Comparison of ENCODE assay signal across 10 cellular contexts in genomic region chr1:23854568-23854967, GRCh38. TPM values are rescaled to one million over a fixed set of nuclear protein-coding genes. Genes with fewer than 3 reads are reported as not detected.
DNase-seq lines count a peak whose midpoint lies in the region; ATAC-seq and TF ChIP-seq lines count a peak whose summit lies in the region.
"Had no signal": no experiment of that assay in that cellular context is flagged by ENCODE, and none has a peak within 500 bp of the region (broad histone marks: within the 10 kb centered on the region; RNA-seq: fewer than 3 reads in every experiment).

No MANE protein-coding gene starts in this region.

- no peak overlapping the region for H3K4me3 ChIP-seq in PC-9
- H3K4me3 ChIP-seq in tibial nerve, result no peak overlapping the region

- no peak overlapping the region for H2AFZ ChIP-seq in PC-9

- no peaks in the 10 kb centered on the region for H3K9me3 ChIP-seq in PC-9 (ENCODE audit: insufficient read depth, low read depth)
- H3K9me3 ChIP-seq in tibial nerve, result no peaks in the 10 kb centered on the region

- ATAC-seq in HG02870 (IDR thresholded peaks at IDR 0.05; ENCODE audit: unreplicated experiment), result no peak

- intact Hi-C loops in PC-9 (cut with micrococcal nuclease; ENCODE audit: unreplicated experiment), result no loop called here

- 28 to 40% methylated on average over 2 of the region's 2 CpGs for WGBS in tibial nerve, 2 donors

- no peak for TF ChIP-seq POLR2A in tibial nerve (IDR thresholded peaks at IDR 0.05)

- H3K27me3 ChIP-seq in PC-9 (ENCODE audit: insufficient read depth, low read depth) (no peaks in the 10 kb centered on the region), tibial nerve (no peaks in the 10 kb centered on the region)

- TF ChIP-seq CTCF in GM12872 (IDR thresholded peaks at IDR 0.05; ENCODE audit: insufficient read depth, low read depth, low read length) (peak; percentile 55), PC-9 (conservative IDR thresholded peaks at IDR 0.05) (peak; percentile 32; the same call in 1 of the 2 replicates), tibial nerve (IDR thresholded peaks at IDR 0.05) (no peak)

- CTCF ChIA-PET in PC-9 (lab: Charles Lee), result no interaction called here

- H3K36me3 ChIP-seq in PC-9 (ENCODE audit: low read depth) (no peaks in the 10 kb centered on the region), tibial nerve (peaks cover 0 to 64% (median 4%) of the 10 kb centered on the region in 3 donors)

- no peak for TF ChIP-seq EP300 in tibial nerve (IDR thresholded peaks at IDR 0.05)

- no peaks in the 10 kb centered on the region for H3K9me2 ChIP-seq in PC-9 (ENCODE audit: insufficient read depth)

- H3K4me2 ChIP-seq in PC-9, result no peak overlapping the region

- POLR2A ChIA-PET in PC-9 (lab: Charles Lee; ENCODE audit: unreplicated experiment), result no interaction called here

- DNase-seq in CD1c-positive myeloid dendritic cell (ENCODE audit: extremely low spot score) (peak; percentile 8), PC-9 (no peak), fibroblast of peridontal ligament (ENCODE audit: extremely low read depth) (peak; percentile 8), T-helper 9 cell (no peak), tibial nerve (ENCODE audit: low spot score in 2 of 2) (no peak)
- no peak for DNase-seq in central memory CD4-positive, alpha-beta T cell
- DNase-seq: T-helper 1 cell had no signal

- H3K4me1 ChIP-seq in PC-9 (replicated peaks; ENCODE audit: insufficient read depth) (no peaks in the 10 kb centered on the region), tibial nerve (no peaks in the 10 kb centered on the region)

- BruUV-seq in PC-9 (replicated peaks; lab: Mats Ljungman, UMichigan), result no TSS peak

- no peaks in the 10 kb centered on the region for H3K79me2 ChIP-seq in PC-9 (ENCODE audit: low read depth)

- H3K27ac ChIP-seq in PC-9 (no peak overlapping the region), tibial nerve (no peak overlapping the region)

- H4K20me1 ChIP-seq in PC-9 (ENCODE audit: insufficient read depth), result no peaks in the 10 kb centered on the region

- H3F3A ChIP-seq in PC-9 (ENCODE audit: insufficient read depth, low read depth), result no peaks in the 10 kb centered on the region

RNA-seq across cellular contexts. Expression of gene FUCA1, which starts 13.5 kb away (rescaled TPM):
- 29.0 and 30.9 TPM in 2 replicates for total RNA-seq in PC-9 (2021)
- total RNA-seq in tibial nerve, result 10 to 100 TPM; 19.4 to 26.9 (median 22.0) TPM

RNA-seq across cellular contexts. Expression of gene HMGCL, which starts 29.3 kb away (rescaled TPM):
- total RNA-seq in PC-9 (2021), result 43.2 and 53.4 TPM in 2 replicates
- total RNA-seq in tibial nerve, result 10 to 100 TPM; 38.7 to 53.3 (median 44.3) TPM

RNA-seq across cellular contexts. Expression of gene GALE, which starts 54.0 kb away (rescaled TPM):
- 40.5 and 45.8 TPM in 2 replicates for total RNA-seq in PC-9 (2021)
- total RNA-seq in tibial nerve, result 10 to 100 TPM; 12.6 to 21.6 (median 15.8) TPM

RNA-seq across cellular contexts. Expression of gene CNR2, which starts 58.6 kb away (rescaled TPM):
- not detected in 2 replicates for total RNA-seq in PC-9 (2021)
- total RNA-seq in tibial nerve, result not detected
- total RNA-seq: renal cortical epithelial cell had no signal

Comparison
In these comparisons a context has a peak if more than half of its experiments do, and no peak if none do; other contexts are left out.
1. DNase-seq: peak in CD1c-positive myeloid dendritic cell (single experiment) and fibroblast of peridontal ligament (single experiment); none in PC-9 (0 of 2), T-helper 9 cell (single experiment), tibial nerve (0 of 2) and central memory CD4-positive, alpha-beta T cell (single experiment).
2. CTCF ChIP-seq: peak in GM12872 (single experiment) and PC-9 (single experiment); none in tibial nerve (0 of 5).